ENCODE assay signal across 31 cellular contexts in the genomic region with DNA sequence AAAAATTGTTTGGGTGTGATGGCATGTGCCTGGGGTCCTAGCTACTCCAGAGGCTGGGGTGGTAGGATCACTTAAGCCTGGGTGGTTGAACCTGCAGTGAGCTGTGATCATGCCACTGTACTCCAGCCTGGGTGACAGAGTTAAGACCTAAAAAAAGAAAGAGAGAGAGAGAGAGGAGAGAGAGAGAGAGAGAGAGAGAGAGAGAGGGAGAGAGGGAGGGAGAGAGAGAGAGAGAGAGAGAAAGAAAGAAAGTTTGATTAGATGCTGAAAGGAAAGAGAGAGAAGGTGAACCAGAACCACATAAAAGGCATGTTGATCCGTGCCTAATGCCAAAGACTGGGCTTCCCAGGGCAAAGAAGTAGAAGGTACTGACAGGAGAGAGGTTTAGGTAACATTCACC. TPM values are rescaled to one million over a fixed set of nuclear protein-coding genes. Genes with fewer than 3 reads are reported as not detected.
"Had no signal": no experiment of that assay in that cellular context is flagged by ENCODE, and none has a peak within 500 bp of the region (broad histone marks: within the 10 kb centered on the region; RNA-seq: fewer than 3 reads in every experiment).

No MANE protein-coding gene starts in this region.

- H3K4me1 ChIP-seq: esophagus muscularis mucosa, esophagus squamous epithelium, foreskin keratinocyte, gastrocnemius medialis, gastroesophageal sphincter, heart left ventricle, heart right ventricle had no signal

- H3K27me3 ChIP-seq: colonic mucosa, esophagus muscularis mucosa, esophagus squamous epithelium, gastrocnemius medialis, gastroesophageal sphincter, heart left ventricle, heart right ventricle, hepatocyte had no signal

- H3K9me3 ChIP-seq: colonic mucosa, esophagus muscularis mucosa, esophagus squamous epithelium, gastrocnemius medialis, gastroesophageal sphincter, heart left ventricle, heart right ventricle had no signal

- H2AFZ ChIP-seq: hepatocyte had no signal

- DNase-seq: colonic mucosa; cortex of kidney; dermis blood vessel endothelial cell; dorsolateral prefrontal cortex; effector CD4-positive, alpha-beta T cell; effector CD8-positive, alpha-beta T cell; effector memory CD4-positive, alpha-beta T cell; effector memory CD8-positive, alpha-beta T cell; endodermal cell; erythroblast; esophagus squamous epithelium; foreskin fibroblast; foreskin keratinocyte; foreskin melanocyte; gastrocnemius medialis; glutamatergic neuron; head of caudate nucleus; heart left ventricle; heart right ventricle had no signal

- H3K4me3 ChIP-seq: colonic mucosa, coronary artery, dorsolateral prefrontal cortex, esophagus muscularis mucosa, esophagus squamous epithelium, gastrocnemius medialis, gastroesophageal sphincter, heart left ventricle, heart right ventricle, hepatocyte had no signal

- H3K27ac ChIP-seq: colonic mucosa, coronary artery, dorsolateral prefrontal cortex, epithelial cell of prostate, esophagus muscularis mucosa, esophagus squamous epithelium, foreskin keratinocyte, gastrocnemius medialis, gastroesophageal sphincter, heart left ventricle, heart right ventricle, hepatocyte had no signal

- H3K4me2 ChIP-seq: hepatocyte had no signal

- FAIRE-seq: colon, endometrium, endothelial cell of umbilical vein, frontal cortex had no signal

- H3K36me3 ChIP-seq: colonic mucosa, esophagus muscularis mucosa, esophagus squamous epithelium, gastrocnemius medialis, gastroesophageal sphincter, heart left ventricle, heart right ventricle had no signal

- ATAC-seq: esophagus mucosa, foreskin keratinocyte, gastrocnemius medialis, gastroesophageal sphincter, heart left ventricle, heart right ventricle had no signal

- H3K79me2 ChIP-seq: hepatocyte had no signal

RNA-seq across cellular contexts. Expression of a gene that starts 11.1 kb away (rescaled TPM):
- total RNA-seq: foreskin keratinocyte had no signal
- polyA plus RNA-seq: foreskin keratinocyte had no signal

RNA-seq across cellular contexts. Expression of a gene that starts 38.6 kb away (rescaled TPM):
- total RNA-seq: epithelial cell of proximal tubule, glomerular endothelial cell had no signal
